Comparison of ENCODE assay signal across 11 cellular contexts in the genomic region with DNA sequence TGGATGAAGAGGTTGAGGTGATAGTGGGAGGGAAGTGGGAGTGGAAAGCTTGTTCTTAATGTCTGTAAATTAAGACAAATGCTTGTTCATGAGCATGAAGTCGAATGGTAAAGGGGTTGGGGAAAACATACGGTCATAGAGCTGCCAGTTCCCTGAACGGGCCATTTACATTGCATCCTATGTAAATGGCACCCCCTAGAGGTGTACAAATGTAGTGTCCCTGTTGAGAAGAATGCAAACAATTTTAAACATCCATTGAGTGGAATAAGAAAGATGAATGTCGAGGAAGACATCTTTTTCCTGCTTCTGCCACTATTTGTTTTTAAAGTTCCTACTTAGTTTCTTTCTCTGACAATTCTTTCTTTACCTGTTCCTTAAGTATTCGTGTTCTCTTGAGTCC.
DNase-seq lines count a peak whose midpoint lies in the region; ATAC-seq, FAIRE-seq and TF ChIP-seq lines count a peak whose summit lies in the region.
"Had no signal": no experiment of that assay in that cellular context is flagged by ENCODE, and none has a peak within 500 bp of the region (broad histone marks: within the 10 kb centered on the region; RNA-seq: fewer than 3 reads in every experiment).

No MANE protein-coding gene starts in this region.

- TF ChIP-seq CTCF in MCF 10A (IDR thresholded peaks at IDR 0.05; ENCODE audit: unreplicated experiment): peak; percentile 34
- no peak for TF ChIP-seq CTCF in breast epithelium (IDR thresholded peaks at IDR 0.05)
- peak; percentile 75 for TF ChIP-seq CTCF in endothelial cell (IDR thresholded peaks at IDR 0.05; ENCODE audit: unreplicated experiment)
- peak; percentile 8 for TF ChIP-seq CTCF in upper lobe of right lung (IDR thresholded peaks at IDR 0.05)
- TF ChIP-seq CTCF in body of pancreas (IDR thresholded peaks at IDR 0.05): no peak

- H3K36me3 Mint-ChIP-seq in MCF 10A (ENCODE audit: insufficient read depth, unreplicated experiment) (no peaks in the 10 kb centered on the region), endothelial cell (ENCODE audit: low read depth, unreplicated experiment) (no peaks in the 10 kb centered on the region)

- intact Hi-C loops in MCF 10A (cut with micrococcal nuclease) (no loop called here), breast epithelium (cut with DNase I; ENCODE audit: low total_unique reads) (loop anchor here (5.0 kb wide), 1 partner anchor 73 kb away; no protein-coding TSS in a partner anchor), upper lobe of right lung (cut with DNase I) (no loop called here), body of pancreas (cut with DNase I) (no loop called here)

- POLR2A ChIA-PET in MCF 10A (lab: Yijun Ruan, JAX): interaction anchor here (1.2 kb wide), 1 partner anchor 8 kb away, joined by 3 read pairs; no protein-coding TSS in a partner anchor

- H3K79me2 ChIP-seq in GM23248 (ENCODE audit: insufficient read depth): no peaks in the 10 kb centered on the region

- in situ Hi-C loops in GM23248 (cut with MboI): no loop called here

- H3K36me3 ChIP-seq in breast epithelium (no peaks in the 10 kb centered on the region), upper lobe of right lung (no peaks in the 10 kb centered on the region), GM23248 (ENCODE audit: low read depth) (no peaks in the 10 kb centered on the region), body of pancreas (replicated peaks in 1 of 2; ENCODE audit: insufficient read depth in 1 of 2, low read depth in 2 of 2) (no peaks in the 10 kb centered on the region)

- H3K27me3 ChIP-seq in breast epithelium (no peaks in the 10 kb centered on the region), upper lobe of right lung (no peaks in the 10 kb centered on the region), GM23248 (replicated peaks; ENCODE audit: insufficient read depth) (no peaks in the 10 kb centered on the region), body of pancreas (no peaks in the 10 kb centered on the region)

- H3K9me3 Mint-ChIP-seq in MCF 10A (ENCODE audit: unreplicated experiment) (no peaks in the 10 kb centered on the region), endothelial cell (ENCODE audit: unreplicated experiment) (no peaks in the 10 kb centered on the region)

- H3F3A ChIP-seq in GM23248 (ENCODE audit: insufficient read depth): 0 out of 2 replicates have a peak, but pooled peaks cover 3% of the 10 kb centered on the region

- H3K9me2 ChIP-seq in GM23248 (ENCODE audit: insufficient read depth): no peaks in the 10 kb centered on the region

- TF ChIP-seq POLR2A in breast epithelium (IDR thresholded peaks at IDR 0.05) (no peak), H54 (IDR thresholded peaks at IDR 0.05; ENCODE audit: low read depth, low read length) (no peak), body of pancreas (IDR thresholded peaks at IDR 0.05) (no peak)

- H3K9me3 ChIP-seq in breast epithelium (no peaks in the 10 kb centered on the region), upper lobe of right lung (no peaks in the 10 kb centered on the region), GM23248 (ENCODE audit: low read depth) (no peaks in the 10 kb centered on the region), body of pancreas (no peaks in the 10 kb centered on the region)

- no peak overlapping the region for H3K4me3 ChIP-seq in breast epithelium
- no peak overlapping the region for H3K4me3 ChIP-seq in upper lobe of right lung
- no peak overlapping the region for H3K4me3 ChIP-seq in GM23248
- H3K4me3 ChIP-seq in body of pancreas: no peak overlapping the region

- H3K4me2 ChIP-seq in GM23248 (ENCODE audit: unreplicated experiment): no peak overlapping the region

- H3K4me1 ChIP-seq in breast epithelium (no peaks in the 10 kb centered on the region), upper lobe of right lung (no peaks in the 10 kb centered on the region), GM23248 (ENCODE audit: insufficient read depth) (peaks cover 17% of the 10 kb centered on the region; the same call in 1 of the 2 replicates), body of pancreas (no peaks in the 10 kb centered on the region)

- H3K4me3 Mint-ChIP-seq in MCF 10A (ENCODE audit: unreplicated experiment) (no peak overlapping the region), endothelial cell (ENCODE audit: unreplicated experiment) (no peak overlapping the region)

- no peak for FAIRE-seq in H54 (lab: Jason Lieb, UNC)

- H3K9ac ChIP-seq in GM23248: no peak overlapping the region

- H3K27me3 Mint-ChIP-seq in MCF 10A (ENCODE audit: insufficient read depth, unreplicated experiment) (no peaks in the 10 kb centered on the region), endothelial cell (ENCODE audit: unreplicated experiment) (no peaks in the 10 kb centered on the region)

- WGBS in GM23248 (ENCODE audit: low coverage in 1 of 2, low lambda C conversion rate in 2 of 2, missing lambda C conversion rate in 2 of 2), 2 experiments: 38% methylated on average over 5 of the region's 5 CpGs
- WGBS in body of pancreas, 2 donors: 35 to 36% methylated on average over 5 of the region's 5 CpGs

- DNase-seq in MCF 10A (ENCODE audit: unreplicated experiment) (peak; percentile 23), breast epithelium (ENCODE audit: low spot score in 2 of 2) (no peak), NCI-H69 (lab: John Stamatoyannopoulos, UW) (peak; percentile 20), endothelial cell (ENCODE audit: low spot score) (no peak), upper lobe of right lung (no peak), H54 (ENCODE audit: insufficient read length, low spot score) (no peak), GM23248 (no peak), body of pancreas (no peak)
- DNase-seq: foreskin melanocyte, NCI-H345 had no signal

- BruUV-seq in MCF 10A (replicated peaks; lab: Mats Ljungman, UMichigan): no TSS peak

- H3K27ac Mint-ChIP-seq in MCF 10A (ENCODE audit: low read depth, unreplicated experiment): no peak overlapping the region
- H3K27ac Mint-ChIP-seq in endothelial cell (ENCODE audit: unreplicated experiment): no peak overlapping the region

- H4K20me1 ChIP-seq in GM23248 (ENCODE audit: insufficient read depth): no peaks in the 10 kb centered on the region

- CTCF ChIA-PET in MCF 10A (lab: Yijun Ruan, JAX): interaction anchor here (0.6 to 1.3 kb wide), 6 partner anchors 16 to 1245 kb away, joined by 3 to 7 read pairs (median 4); no protein-coding TSS in a partner anchor

- no peaks in the 10 kb centered on the region for H3K4me1 Mint-ChIP-seq in MCF 10A (ENCODE audit: insufficient read depth, unreplicated experiment)
- peaks cover 5% of the 10 kb centered on the region for H3K4me1 Mint-ChIP-seq in endothelial cell (ENCODE audit: unreplicated experiment)

- no peak overlapping the region for H3K27ac ChIP-seq in breast epithelium
- no peak overlapping the region for H3K27ac ChIP-seq in upper lobe of right lung
- no peak overlapping the region for H3K27ac ChIP-seq in GM23248
- no peak overlapping the region for H3K27ac ChIP-seq in body of pancreas

- ATAC-seq in upper lobe of right lung (no peak), body of pancreas (no peak)
- ATAC-seq: activated CD4-positive, CD25-positive, alpha-beta regulatory T cell treated with anti-CD3 and anti-CD28 coated beads, Interleukin-2, amount 50 U/mL, for 24 hours had no signal

- H2AFZ ChIP-seq in GM23248: no peak overlapping the region

Comparison
In these comparisons a context has a peak if more than half of its experiments do, and no peak if none do; other contexts are left out.
1. DNase-seq: peak in MCF 10A (single experiment) and NCI-H69 (single experiment); none in breast epithelium (0 of 2), endothelial cell (single experiment), upper lobe of right lung (single experiment), H54 (single experiment), GM23248 (single experiment) and body of pancreas (0 of 4).
2. CTCF ChIP-seq: peak in MCF 10A (single experiment), endothelial cell (single experiment) and upper lobe of right lung (single experiment); none in breast epithelium (0 of 3) and body of pancreas (0 of 7).